Comparison of ENCODE assay signal across 9 cellular contexts in the genomic region with DNA sequence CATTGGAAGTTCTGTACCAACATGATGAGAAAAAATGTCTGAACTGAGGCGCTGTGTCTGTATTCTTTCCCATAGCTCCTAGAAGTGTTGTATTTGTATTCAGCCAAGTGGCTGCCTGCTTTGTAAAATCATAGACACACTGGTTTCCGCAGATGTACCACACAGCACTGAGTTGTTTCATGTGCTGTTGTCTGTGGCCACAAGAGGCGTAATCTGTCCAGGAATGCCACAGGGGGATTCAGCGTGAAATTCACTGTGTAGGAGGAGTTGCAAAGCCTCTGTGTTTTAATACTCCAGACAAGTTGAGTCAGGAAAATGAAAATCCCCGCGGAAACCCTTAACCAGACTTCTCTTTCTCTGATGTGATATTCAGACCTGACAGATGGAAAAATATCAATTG.
DNase-seq lines count a peak whose midpoint lies in the region; ATAC-seq and TF ChIP-seq lines count a peak whose summit lies in the region.
"Had no signal": no experiment of that assay in that cellular context is flagged by ENCODE, and none has a peak within 500 bp of the region (broad histone marks: within the 10 kb centered on the region; RNA-seq: fewer than 3 reads in every experiment).

No MANE protein-coding gene starts in this region.

- WGBS in hepatocyte (ENCODE audit: low lambda C conversion rate, missing lambda C conversion rate): 30% methylated on average over 6 of the region's 6 CpGs
- 70% methylated on average over 6 of the region's 6 CpGs for WGBS in testis, 2 donors
- WGBS in transverse colon (ENCODE audit: low coverage in 1 of 2), 2 donors: 87 to 93% methylated on average over 4 to 6 of the region's 6 CpGs

- intact Hi-C loops in testis (cut with DNase I; ENCODE audit: low total_unique reads) (no loop called here), transverse colon (cut with DNase I; ENCODE audit: low total_unique reads) (no loop called here)

- H3K79me2 ChIP-seq in hepatocyte: no peaks in the 10 kb centered on the region

- TF ChIP-seq CTCF in WI38 (IDR thresholded peaks at IDR 0.05; ENCODE audit: low read depth, low read length) (peak; percentile 71), hepatocyte (IDR thresholded peaks at IDR 0.05; ENCODE audit: poor library complexity) (peak; percentile 65), testis (IDR thresholded peaks at IDR 0.05) (peak in 1 of 3 experiments; percentile 30), transverse colon (IDR thresholded peaks at IDR 0.05) (no peak)

- H3K27ac ChIP-seq in hepatocyte: peak overlapping the region; percentile 12
- H3K27ac ChIP-seq in testis: no peak overlapping the region
- H3K27ac ChIP-seq in transverse colon: no peak overlapping the region

- no peak for ATAC-seq in GM21737 (IDR thresholded peaks at IDR 0.05; ENCODE audit: unreplicated experiment)
- ATAC-seq: activated naive CD8-positive, alpha-beta T cell treated with anti-CD3 and anti-CD28 coated beads, Interleukin-2, amount 50 U/mL, for 24 hours had no signal

- peak overlapping the region; percentile 72 for H3K4me2 ChIP-seq in hepatocyte

- H3K9me2 ChIP-seq in hepatocyte (replicated peaks; ENCODE audit: insufficient read depth): no peaks in the 10 kb centered on the region

- no peak for TF ChIP-seq POLR2A in testis (IDR thresholded peaks at IDR 0.05)
- no peak for TF ChIP-seq POLR2A in transverse colon (IDR thresholded peaks at IDR 0.05)

- H3K4me3 ChIP-seq in WI38 (ENCODE audit: low read depth, low read length) (peak overlapping the region; percentile 20; the same call in 1 of the 2 replicates), hepatocyte (no peak overlapping the region), testis (no peak overlapping the region), transverse colon (no peak overlapping the region)

- peak overlapping the region; percentile 47 for H2AFZ ChIP-seq in hepatocyte

- H3K36me3 ChIP-seq in hepatocyte (replicated peaks; ENCODE audit: insufficient read depth, low read depth): no peaks in the 10 kb centered on the region
- H3K36me3 ChIP-seq in testis (ENCODE audit: low read depth, missing control alignments): no peaks in the 10 kb centered on the region
- H3K36me3 ChIP-seq in transverse colon: no peaks in the 10 kb centered on the region

- no peak for TF ChIP-seq EP300 in transverse colon (IDR thresholded peaks at IDR 0.05; ENCODE audit: low read depth)

- no peaks in the 10 kb centered on the region for H3K9me3 ChIP-seq in hepatocyte (ENCODE audit: low read depth)
- H3K9me3 ChIP-seq in testis: no peaks in the 10 kb centered on the region
- no peaks in the 10 kb centered on the region for H3K9me3 ChIP-seq in transverse colon

- H3K4me1 ChIP-seq in hepatocyte (ENCODE audit: insufficient read depth): peaks cover 16% of the 10 kb centered on the region
- H3K4me1 ChIP-seq in testis: no peaks in the 10 kb centered on the region
- peaks cover 0 to 10% (median 0%) of the 10 kb centered on the region in 4 donors for H3K4me1 ChIP-seq in transverse colon

- peak; percentile 0 for DNase-seq in NCI-H2171 (lab: John Stamatoyannopoulos, UW)
- no peak for DNase-seq in NCI-H2171 treated with DMSO at 0.1 percent for 48 hours (lab: John Stamatoyannopoulos, UW)
- peak; percentile 69 for DNase-seq in hepatocyte (ENCODE audit: low spot score)
- DNase-seq in testis: peak; percentile 30
- no peak for DNase-seq in transverse colon
- no peak for DNase-seq in EL
- DNase-seq: activated naive CD8-positive, alpha-beta T cell treated with anti-CD3 and anti-CD28 coated beads, Interleukin-2, amount 50 U/mL, for 24 hours had no signal

- no peaks in the 10 kb centered on the region for H3K27me3 ChIP-seq in hepatocyte
- no peaks in the 10 kb centered on the region for H3K27me3 ChIP-seq in testis
- H3K27me3 ChIP-seq in transverse colon: no peaks in the 10 kb centered on the region

- H4K20me1 ChIP-seq in hepatocyte (ENCODE audit: insufficient read depth, poor library complexity, severe bottlenecking): no peaks in the 10 kb centered on the region

- in situ Hi-C loops in transverse colon (cut with MboI; ENCODE audit: low pct_ligation_motif_present in 1 of 4, low pct_unique_long_range_greater_than_20kb in 1 of 4, low sequenced_read_pairs in 3 of 4): no loop called here

Comparison
In these comparisons a context has a peak if more than half of its experiments do, and no peak if none do; other contexts are left out.
1. DNase-seq: peak in NCI-H2171 (single experiment), hepatocyte (single experiment) and testis (single experiment); none in NCI-H2171 treated with DMSO at 0.1 percent for 48 hours (single experiment), transverse colon (single experiment) and EL (single experiment).
2. CTCF ChIP-seq: peak in WI38 (single experiment) and hepatocyte (single experiment); none in transverse colon (0 of 5).